Comparison of ENCODE assay signal across 8 cellular contexts in the genomic region with DNA sequence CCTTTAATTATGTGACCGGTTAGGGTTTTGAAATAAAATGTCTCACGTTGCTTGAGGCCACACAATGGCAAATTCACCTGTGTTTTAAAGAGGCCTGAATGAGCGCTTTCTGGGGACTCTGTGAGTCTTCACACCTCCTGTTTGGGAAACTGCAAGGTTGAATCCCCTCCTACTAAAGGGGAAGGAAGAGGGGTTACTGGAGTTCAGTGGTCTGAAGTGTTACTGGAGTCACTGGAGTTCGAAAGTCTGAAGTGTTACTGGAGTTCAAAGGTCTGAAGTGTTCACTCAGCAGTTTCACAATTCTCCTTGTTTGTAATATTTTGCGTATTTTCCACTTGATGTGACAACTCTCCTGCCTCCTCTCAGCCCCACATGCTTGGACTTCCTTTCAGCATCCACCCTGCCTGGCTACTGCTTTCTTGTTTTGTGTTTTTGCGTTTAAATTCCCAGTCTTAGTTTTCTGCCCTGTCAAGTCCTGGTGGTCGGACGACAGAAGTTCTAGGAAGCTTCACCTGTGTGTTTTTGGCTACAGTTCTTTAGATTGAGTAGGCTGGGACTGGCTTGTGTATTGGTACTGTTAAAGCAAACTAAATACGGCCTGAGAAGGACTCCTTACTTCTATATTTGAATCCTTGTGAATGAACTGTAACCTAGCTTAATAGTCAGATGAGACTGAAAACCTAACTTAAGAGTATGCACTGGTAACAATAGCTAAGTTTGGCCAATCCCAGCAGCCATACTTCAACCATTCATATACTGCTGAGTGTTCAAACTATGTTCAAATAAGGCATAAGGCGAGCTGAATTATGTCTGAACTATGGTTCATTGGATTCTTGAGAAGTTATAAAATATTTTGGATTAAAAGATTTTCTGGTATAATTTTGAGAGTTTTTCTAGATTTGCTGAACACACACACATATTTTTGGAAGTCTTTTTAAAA. TPM values are rescaled to one million over a fixed set of nuclear protein-coding genes. Genes with fewer than 3 reads are reported as not detected.
DNase-seq lines count a peak whose midpoint lies in the region; ATAC-seq and TF ChIP-seq lines count a peak whose summit lies in the region.

No MANE protein-coding gene starts in this region.

- TF ChIP-seq POLR2A in heart left ventricle (IDR thresholded peaks at IDR 0.05): no peak

- peaks cover 9% of the 10 kb centered on the region for H3K36me3 Mint-ChIP-seq in brain

- DNase-seq in heart left ventricle (no peak), left ventricle myocardium superior (no peak), medulla oblongata (ENCODE audit: extremely low spot score) (peak; percentile 24), T1000 (lab: John Stamatoyannopoulos, UW) (no peak), SHP77 treated with DMSO at 0.1 percent for 48 hours (lab: John Stamatoyannopoulos, UW) (no peak)
- no peak for DNase-seq in stimulated activated CD4-positive, alpha-beta T cell treated with anti-CD3 and anti-CD28 coated beads, Interleukin-12 subunit alpha, Interleukin-12 subunit beta, amount 100 ng/mL, for 4 hours

- H3K36me3 ChIP-seq in heart left ventricle (no peaks in the 10 kb centered on the region), urinary bladder (ENCODE audit: insufficient read depth) (no peaks in the 10 kb centered on the region)

- H3K4me3 ChIP-seq in heart left ventricle: peak overlapping the region in 8 of 12 donors; percentile 66 to 87 (median 78)
- H3K4me3 ChIP-seq in urinary bladder (ENCODE audit: low read depth, low read length): peak overlapping the region; percentile 69

- no peak for ATAC-seq in heart left ventricle
- no peak for ATAC-seq in left ventricle myocardium superior

- peak overlapping the region; percentile 87 to 97 (median 95) for H3K27ac Mint-ChIP-seq in brain

- H3K4me1 ChIP-seq in heart left ventricle (peaks cover 0 to 33% (median 15%) of the 10 kb centered on the region in 12 donors), urinary bladder (ENCODE audit: insufficient read depth) (no peaks in the 10 kb centered on the region)

- H3K9me3 ChIP-seq in heart left ventricle: no peaks in the 10 kb centered on the region

- intact Hi-C loops in heart left ventricle (cut with DNase I): no loop called here
- intact Hi-C loops in left ventricle myocardium superior (cut with micrococcal nuclease): no loop called here

- peaks cover 64% of the 10 kb centered on the region for H3K4me1 Mint-ChIP-seq in brain

- H3K9me3 Mint-ChIP-seq in brain: no peaks in the 10 kb centered on the region

- H3K27me3 Mint-ChIP-seq in brain: no peaks in the 10 kb centered on the region

- no peaks in the 10 kb centered on the region for H3K27me3 ChIP-seq in heart left ventricle

- no peak for TF ChIP-seq CTCF in heart left ventricle (IDR thresholded peaks at IDR 0.05)
- no peak for TF ChIP-seq CTCF in brain (conservative IDR thresholded peaks at IDR 0.05)

- H3K27ac ChIP-seq in heart left ventricle (peak overlapping the region in 9 of 12 donors; percentile 85 to 97 (median 93)), urinary bladder (ENCODE audit: low read depth) (peak overlapping the region; percentile 29)

- 69 to 74% (median 71%) methylated on average over 10 of the region's 10 CpGs for WGBS in heart left ventricle, 4 donors
- 71% methylated on average over 10 of the region's 10 CpGs for WGBS in urinary bladder

- H3K4me3 Mint-ChIP-seq in brain: peak overlapping the region; percentile 82 to 96 (median 86)

RNA-seq across cellular contexts. Expression of a gene that starts 2.0 kb away (rescaled TPM):
- total RNA-seq in heart left ventricle (10 to 100 TPM in 1 of 9 donors, 1 to 10 TPM in 8; 3.5 to 10.4 (median 4.6) TPM), left ventricle myocardium superior (4.4 TPM), urinary bladder (25.9 TPM)
- polyA plus RNA-seq in heart left ventricle (1 to 10 TPM; 4.1 to 8.1 TPM), brain (ENCODE audit: insufficient read depth, low read depth, low replicate concordance) (3.2 TPM), urinary bladder (13.7 TPM)

RNA-seq across cellular contexts. Expression of a gene that starts 11.5 kb away (rescaled TPM):
- total RNA-seq in heart left ventricle (under 1 TPM in 1 of 9 donors, not detected in 8; 0.61 TPM), left ventricle myocardium superior (not detected), urinary bladder (0.63 TPM)
- polyA plus RNA-seq in heart left ventricle (under 1 TPM in 1 of 2 donors, not detected in 1; 0.17 TPM), brain (ENCODE audit: insufficient read depth, low read depth, low replicate concordance) (31.2 TPM), urinary bladder (not detected)
